Comparison of ENCODE assay signal across 22 cellular contexts in genomic region chr1:236938745-236939144, GRCh38.
DNase-seq lines count a peak whose midpoint lies in the region; ATAC-seq and TF ChIP-seq lines count a peak whose summit lies in the region.
"Had no signal": no experiment of that assay in that cellular context is flagged by ENCODE, and none has a peak within 500 bp of the region (broad histone marks: within the 10 kb centered on the region; RNA-seq: fewer than 3 reads in every experiment).

No MANE protein-coding gene starts in this region.

- no peak overlapping the region for H3K4me3 ChIP-seq in heart left ventricle
- H3K4me3 ChIP-seq in right cardiac atrium (ENCODE audit: low read length): no peak overlapping the region
- H3K4me3 ChIP-seq in esophagus muscularis mucosa: no peak overlapping the region
- H3K4me3 ChIP-seq: GM23248 had no signal

- 50 to 65% (median 52%) methylated on average over 5 of the region's 5 CpGs for WGBS in heart left ventricle, 4 donors
- WGBS in right cardiac atrium: 57% methylated on average over 5 of the region's 5 CpGs
- WGBS in esophagus muscularis mucosa: 32% methylated on average over 5 of the region's 5 CpGs

- TF ChIP-seq CTCF in heart left ventricle (IDR thresholded peaks at IDR 0.05) (no peak), esophagus muscularis mucosa (IDR thresholded peaks at IDR 0.05) (no peak), nephron (IDR thresholded peaks at IDR 0.05; ENCODE audit: unreplicated experiment in 3 of 3) (no peak)

- no peak overlapping the region for H3K4me3 Mint-ChIP-seq in nephron
- H3K4me3 Mint-ChIP-seq: CD8-positive, alpha-beta T cell had no signal

- H3K36me3 ChIP-seq in heart left ventricle (no peaks in the 10 kb centered on the region), esophagus muscularis mucosa (no peaks in the 10 kb centered on the region)

- H3K9me3 ChIP-seq in heart left ventricle: peaks cover 0 to 13% (median 0%) of the 10 kb centered on the region in 12 donors
- H3K9me3 ChIP-seq in right cardiac atrium (ENCODE audit: control insufficient read depth, low read length): no peaks in the 10 kb centered on the region
- H3K9me3 ChIP-seq in esophagus muscularis mucosa: no peaks in the 10 kb centered on the region

- H3K27ac ChIP-seq in heart left ventricle: peak overlapping the region in 1 of 12 donors; percentile 5
- H3K27ac ChIP-seq in right cardiac atrium (ENCODE audit: low read length): no peak overlapping the region
- H3K27ac ChIP-seq in esophagus muscularis mucosa (replicated peaks in 1 of 4): peak overlapping the region; percentile 51 to 67 (median 61)
- H3K27ac ChIP-seq: GM23248 had no signal

- TF ChIP-seq EP300 in esophagus muscularis mucosa (IDR thresholded peaks at IDR 0.05): no peak

- peaks cover 0 to 6% (median 0%) of the 10 kb centered on the region in 12 donors for H3K4me1 ChIP-seq in heart left ventricle
- H3K4me1 ChIP-seq in right cardiac atrium (ENCODE audit: control insufficient read depth, insufficient read depth, low read length): no peaks in the 10 kb centered on the region
- peaks cover 7 to 25% (median 17%) of the 10 kb centered on the region in 4 donors for H3K4me1 ChIP-seq in esophagus muscularis mucosa

- H3K27ac Mint-ChIP-seq in nephron: peak overlapping the region; percentile 14 to 43 (median 15)
- H3K27ac Mint-ChIP-seq: CD8-positive, alpha-beta T cell had no signal

- H3K9me3 Mint-ChIP-seq in nephron: peaks cover 7% of the 10 kb centered on the region
- H3K9me3 Mint-ChIP-seq: CD8-positive, alpha-beta T cell had no signal

- peaks cover 5% of the 10 kb centered on the region for H3K27me3 Mint-ChIP-seq in nephron (ENCODE audit: low read depth)

- DNase-seq in heart left ventricle: no peak
- no peak for DNase-seq in right cardiac atrium
- no peak for DNase-seq in esophagus muscularis mucosa (ENCODE audit: extremely low spot score)
- DNase-seq in superior temporal gyrus (ENCODE audit: extremely low spot score): peak; percentile 56
- no peak for DNase-seq in SIG-M5 treated with dmso at 0.1 percent for 504 hours (lab: John Stamatoyannopoulos, UW; ENCODE audit: unreplicated experiment)
- no peak for DNase-seq in pons (ENCODE audit: low spot score)
- no peak for DNase-seq in activated CD4-positive, CD25-positive, alpha-beta regulatory T cell treated with anti-CD3 and anti-CD28 coated beads, Interleukin-2, amount 50 U/mL, for 72 hours
- DNase-seq: AML-193; C1 segment of cervical spinal cord; CD8-positive, alpha-beta T cell; DND-41; GM23248; HCEC 1CT; NCI-H1105; NCI-H146; NCI-H2081; NCI-H2171; NCI-H345; NCI-H524; NCI-H774; NK-92 treated with Interleukin-12 subunit alpha and Interleukin-12 subunit beta, amount 100 ng/mL, for 24 hours had no signal

- H3K27me3 ChIP-seq in heart left ventricle: no peaks in the 10 kb centered on the region
- no peaks in the 10 kb centered on the region for H3K27me3 ChIP-seq in right cardiac atrium (ENCODE audit: control insufficient read depth, insufficient read depth)
- no peaks in the 10 kb centered on the region for H3K27me3 ChIP-seq in esophagus muscularis mucosa

- TF ChIP-seq POLR2A in heart left ventricle (IDR thresholded peaks at IDR 0.05) (no peak), esophagus muscularis mucosa (IDR thresholded peaks at IDR 0.05; ENCODE audit: low read depth) (no peak)

- no peaks in the 10 kb centered on the region for H3K36me3 Mint-ChIP-seq in nephron (ENCODE audit: low read depth)
- H3K36me3 Mint-ChIP-seq: CD8-positive, alpha-beta T cell had no signal

- H3K4me1 Mint-ChIP-seq in nephron: peaks cover 7% of the 10 kb centered on the region

- ATAC-seq in heart left ventricle (peak in 3 of 4 donors; percentile 50 to 76 (median 73)), right cardiac atrium (no peak)
- ATAC-seq: CD8-positive, alpha-beta T cell had no signal

- intact Hi-C loops in heart left ventricle (cut with DNase I): no loop called here
- intact Hi-C loops in right cardiac atrium (cut with DNase I): no loop called here
- intact Hi-C loops in esophagus muscularis mucosa (cut with DNase I): no loop called here

Comparison
In these comparisons a context has a peak if more than half of its experiments do, and no peak if none do; other contexts are left out.
1. ATAC-seq: peak in heart left ventricle (3 of 4); none in right cardiac atrium (0 of 2).